In genomic region chr1:41135196-41135947, GRCh38 we compare ENCODE assay signal across 25 cellular contexts.
"Had no signal": no experiment of that assay in that cellular context is flagged by ENCODE, and none has a peak within 500 bp of the region (broad histone marks: within the 10 kb centered on the region; RNA-seq: fewer than 3 reads in every experiment).

No MANE protein-coding gene starts in this region.

- H3K4me3 Mint-ChIP-seq: activated B cell treated with CpG ODN at 0.5 μM for 24 hours; activated CD4-positive, alpha-beta T cell treated with anti-CD3 and anti-CD28 coated beads, Interleukin-2, amount 10 ng/mL, durations not matched to agents 7 days and 5 days; central memory CD8-positive, alpha-beta T cell; memory B cell; nephron; T-helper 1 cell treated with Interleukin-12 subunit alpha and Interleukin-12 subunit beta and Interleukin-4 antibody, amounts not matched to agents 30 μg/mL and 1 μg/mL, for 36 hours had no signal

- ATAC-seq: gastrocnemius medialis, left cardiac atrium had no signal

- H3K27ac Mint-ChIP-seq: activated B cell treated with CpG ODN at 0.5 μM for 24 hours; activated CD4-positive, alpha-beta T cell treated with anti-CD3 and anti-CD28 coated beads, Interleukin-2, amount 10 ng/mL, durations not matched to agents 7 days and 5 days; memory B cell; nephron; T-helper 1 cell treated with Interleukin-12 subunit alpha and Interleukin-12 subunit beta and Interleukin-4 antibody, amounts not matched to agents 30 μg/mL and 1 μg/mL, for 36 hours had no signal

- H3K36me3 ChIP-seq: colonic mucosa, neutrophil, ovary, prostate gland, right atrium auricular region, uterus had no signal

- DNase-seq: activated B cell treated with CpG ODN at 0.5 μM for 24 hours; activated CD4-positive, alpha-beta T cell treated with anti-CD3 and anti-CD28 coated beads, Interleukin-2, amount 10 ng/mL, durations not matched to agents 7 days and 5 days; activated effector memory CD4-positive, alpha-beta T cell treated with anti-CD3 and anti-CD28 coated beads, Interleukin-2, amount 50 U/mL, for 16 hours; activated naive CD4-positive, alpha-beta T cell treated with anti-CD3 and anti-CD28 coated beads, Interleukin-2, amount 50 U/mL, for 16 hours; activated T-cell treated with anti-CD3 and anti-CD28 coated beads, Interleukin-2, amount 50 U/mL, for 48 hours; colonic mucosa; esophagus squamous epithelium; gastrocnemius medialis; head of caudate nucleus; hypothalamus; left cardiac atrium; ovary; spleen; stimulated activated CD4-positive, alpha-beta T cell treated with anti-CD3 and anti-CD28 coated beads, Interleukin-4, amount 100 ng/mL, for 4 hours; stomach; T1000; transverse colon; uterus had no signal

- H3K27me3 ChIP-seq: colonic mucosa, esophagus squamous epithelium, gastrocnemius medialis, neutrophil, ovary, right atrium auricular region, spleen, stomach, transverse colon, uterus had no signal

- H3K4me1 Mint-ChIP-seq: activated CD4-positive, alpha-beta T cell treated with anti-CD3 and anti-CD28 coated beads, Interleukin-2, amount 10 ng/mL, durations not matched to agents 7 days and 5 days; central memory CD8-positive, alpha-beta T cell; nephron had no signal

- H3K9me3 ChIP-seq: colonic mucosa, gastrocnemius medialis, neutrophil, prostate gland had no signal

- H3K4me1 ChIP-seq: colonic mucosa, esophagus squamous epithelium, gastrocnemius medialis, prostate gland, right atrium auricular region, spleen, stomach, transverse colon, uterus had no signal

- H3K27ac ChIP-seq: colonic mucosa, esophagus squamous epithelium, gastrocnemius medialis, neutrophil, ovary, prostate gland, right atrium auricular region, spleen, stomach, transverse colon, uterus had no signal

- H3K4me3 ChIP-seq: colonic mucosa, esophagus squamous epithelium, gastrocnemius medialis, ovary, prostate gland, right atrium auricular region, spleen, stomach, transverse colon, uterus had no signal

- H3K9me3 Mint-ChIP-seq: central memory CD8-positive, alpha-beta T cell had no signal

- H3K27me3 Mint-ChIP-seq: activated B cell treated with CpG ODN at 0.5 μM for 24 hours; activated CD4-positive, alpha-beta T cell treated with anti-CD3 and anti-CD28 coated beads, Interleukin-2, amount 10 ng/mL, durations not matched to agents 7 days and 5 days; central memory CD8-positive, alpha-beta T cell; memory B cell had no signal
